Comparison of ENCODE assay signal across 26 cellular contexts in the genomic region with DNA sequence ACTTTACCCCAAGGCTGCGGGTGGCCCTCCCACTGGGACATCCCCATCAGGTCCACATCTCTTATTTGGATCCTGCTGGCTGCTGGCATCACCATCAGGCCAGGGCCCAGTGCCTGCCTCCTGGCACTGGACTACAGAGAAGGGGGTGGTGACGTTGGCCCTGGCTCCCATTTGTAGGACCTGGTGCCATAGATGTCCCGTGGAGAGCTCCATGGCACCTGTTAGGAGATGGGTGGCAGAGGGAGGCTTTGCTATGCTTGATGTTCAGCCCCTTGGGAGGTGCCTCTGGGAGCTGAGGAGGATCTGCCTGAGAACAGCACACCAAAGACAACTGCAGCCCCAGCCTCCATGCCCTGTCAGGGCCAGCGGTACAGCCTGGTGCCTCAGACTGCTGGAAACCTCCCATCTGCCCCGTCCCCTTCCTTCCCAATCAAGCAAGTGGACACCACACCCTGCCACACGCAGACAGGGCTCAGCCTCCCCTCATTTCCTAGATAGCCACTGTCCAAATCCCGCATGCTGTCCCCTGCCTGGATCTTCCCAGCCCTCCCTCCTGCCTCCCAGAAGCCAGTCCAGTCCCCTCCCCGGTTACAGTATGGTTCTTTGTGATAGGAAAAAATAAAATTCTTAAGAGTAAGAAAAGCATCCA.
"Had no signal": no experiment of that assay in that cellular context is flagged by ENCODE, and none has a peak within 500 bp of the region (broad histone marks: within the 10 kb centered on the region; RNA-seq: fewer than 3 reads in every experiment).

No MANE protein-coding gene starts in this region.

- H3K4me1 ChIP-seq: right lobe of liver, uterus had no signal

- H3K36me3 ChIP-seq: left ventricle myocardium inferior, right lobe of liver, tibial nerve, uterus had no signal

- H3K9me3 Mint-ChIP-seq: activated CD4-positive, alpha-beta memory T cell treated with anti-CD3 and anti-CD28 coated beads for 36 hours; activated CD4-positive, alpha-beta T cell treated with anti-CD3 and anti-CD28 coated beads, Interleukin-2, amount 10 ng/mL, durations not matched to agents 24 days and 14 days; activated T-cell treated with anti-CD3 and anti-CD28 coated beads, Interleukin-2, amount 50 U/mL, for 72 hours had no signal

- H3K27me3 Mint-ChIP-seq: activated CD4-positive, alpha-beta memory T cell treated with anti-CD3 and anti-CD28 coated beads for 36 hours; activated CD4-positive, alpha-beta T cell treated with anti-CD3 and anti-CD28 coated beads, Interleukin-2, amount 10 ng/mL, durations not matched to agents 24 days and 14 days; activated CD8-positive, alpha-beta memory T cell treated with anti-CD3 and anti-CD28 coated beads, Interleukin-2, amount 10 ng/mL, durations not matched to agents 7 days and 5 days; activated naive CD8-positive, alpha-beta T cell had no signal

- H3K27me3 ChIP-seq: dorsolateral prefrontal cortex, gastroesophageal sphincter, right lobe of liver, tibial nerve, uterus had no signal

- H3K4me1 Mint-ChIP-seq: activated CD4-positive, alpha-beta T cell treated with anti-CD3 and anti-CD28 coated beads, Interleukin-2, amount 10 ng/mL, durations not matched to agents 24 days and 14 days; activated CD8-positive, alpha-beta memory T cell treated with anti-CD3 and anti-CD28 coated beads, Interleukin-2, amount 10 ng/mL, durations not matched to agents 7 days and 5 days; naive thymus-derived CD4-positive, alpha-beta T cell had no signal

- H3K27ac ChIP-seq: dorsolateral prefrontal cortex, gastroesophageal sphincter, left ventricle myocardium inferior, right lobe of liver, tibial nerve, uterus had no signal

- H3K4me3 Mint-ChIP-seq: activated CD4-positive, alpha-beta memory T cell treated with anti-CD3 and anti-CD28 coated beads for 36 hours; activated CD4-positive, alpha-beta T cell treated with anti-CD3 and anti-CD28 coated beads, Interleukin-2, amount 10 ng/mL, durations not matched to agents 24 days and 14 days; activated CD8-positive, alpha-beta memory T cell treated with anti-CD3 and anti-CD28 coated beads, Interleukin-2, amount 10 ng/mL, durations not matched to agents 7 days and 5 days; activated naive CD8-positive, alpha-beta T cell; activated T-cell treated with anti-CD3 and anti-CD28 coated beads, Interleukin-2, amount 50 U/mL, for 72 hours; effector memory CD8-positive, alpha-beta T cell; naive thymus-derived CD4-positive, alpha-beta T cell; T-helper 17 cell had no signal

- H3K4me3 ChIP-seq: dorsolateral prefrontal cortex, gastroesophageal sphincter, left ventricle myocardium inferior, right lobe of liver, tibial nerve, uterus had no signal

- ATAC-seq: activated CD8-positive, alpha-beta memory T cell treated with anti-CD3 and anti-CD28 coated beads, Interleukin-2, amount 10 ng/mL, durations not matched to agents 7 days and 5 days; activated T-cell treated with anti-CD3 and anti-CD28 coated beads, Interleukin-2, amount 50 U/mL, for 72 hours; effector memory CD8-positive, alpha-beta T cell; gastroesophageal sphincter; naive thymus-derived CD4-positive, alpha-beta T cell; right lobe of liver; SK-N-SH treated with all-trans-retinoic acid at 6 μM for 48 hours; T-helper 17 cell had no signal

- DNase-seq: activated CD4-positive, alpha-beta memory T cell treated with anti-CD3 and anti-CD28 coated beads for 36 hours; activated CD4-positive, CD25-positive, alpha-beta regulatory T cell treated with anti-CD3 and anti-CD28 coated beads, Interleukin-2, amount 50 U/mL, for 72 hours; activated naive CD4-positive, alpha-beta T cell; activated T-cell treated with anti-CD3 and anti-CD28 coated beads for 4 hours; activated T-cell treated with anti-CD3 and anti-CD28 coated beads, Interleukin-2, amount 50 U/mL, for 72 hours; anterior cingulate cortex; dorsolateral prefrontal cortex; effector memory CD8-positive, alpha-beta T cell; erythroblast; hippocampal formation; left ventricle myocardium inferior; midbrain; naive thymus-derived CD4-positive, alpha-beta T cell; occipital lobe; right lobe of liver; stimulated activated CD4-positive, alpha-beta T cell treated with anti-CD3 and anti-CD28 coated beads, Interleukin-2, amount 100 ng/mL, for 48 hours; stimulated activated naive CD4-positive, alpha-beta T cell treated with Interleukin-2 at 50 U/mL for 16 hours; T-helper 17 cell; T1000; uterus had no signal

- H3K36me3 Mint-ChIP-seq: activated CD4-positive, alpha-beta memory T cell treated with anti-CD3 and anti-CD28 coated beads for 36 hours; activated CD8-positive, alpha-beta memory T cell treated with anti-CD3 and anti-CD28 coated beads, Interleukin-2, amount 10 ng/mL, durations not matched to agents 7 days and 5 days; activated naive CD8-positive, alpha-beta T cell; naive thymus-derived CD4-positive, alpha-beta T cell had no signal

- H3K27ac Mint-ChIP-seq: activated CD4-positive, alpha-beta memory T cell treated with anti-CD3 and anti-CD28 coated beads for 36 hours; activated CD8-positive, alpha-beta memory T cell treated with anti-CD3 and anti-CD28 coated beads, Interleukin-2, amount 10 ng/mL, durations not matched to agents 7 days and 5 days; activated naive CD8-positive, alpha-beta T cell; activated T-cell treated with anti-CD3 and anti-CD28 coated beads, Interleukin-2, amount 50 U/mL, for 72 hours; effector memory CD8-positive, alpha-beta T cell; naive thymus-derived CD4-positive, alpha-beta T cell; T-helper 17 cell had no signal

- H3K9me3 ChIP-seq: gastroesophageal sphincter, left ventricle myocardium inferior, right lobe of liver, tibial nerve, uterus had no signal
